In the genomic region with DNA sequence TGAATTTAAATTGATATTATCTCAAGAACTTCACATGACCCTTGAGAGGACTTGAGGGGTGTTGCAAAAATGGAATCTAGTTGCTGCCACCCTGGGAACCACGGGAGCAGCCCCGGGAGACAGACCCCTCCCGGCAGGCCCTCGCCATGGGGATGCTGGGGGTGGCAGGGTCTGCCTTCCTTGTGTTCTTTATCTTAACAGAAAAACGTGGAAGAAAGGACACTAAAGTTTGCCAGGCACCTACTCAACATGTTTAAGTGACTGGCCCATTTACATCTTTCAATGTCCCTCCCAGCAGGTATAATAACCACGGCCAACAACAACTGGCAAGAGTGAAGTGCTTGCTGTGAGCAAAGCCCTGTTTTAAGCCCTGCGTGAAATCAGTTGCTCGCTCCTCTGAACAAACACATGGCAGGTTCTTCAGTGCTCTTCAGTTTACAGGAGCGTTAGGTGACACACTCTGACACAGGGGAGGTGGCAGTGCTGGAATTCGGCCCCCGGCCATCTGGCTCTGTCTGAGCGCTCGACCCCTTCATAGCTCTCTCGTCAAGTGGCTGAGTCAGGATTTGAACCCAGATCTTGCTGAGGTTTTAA, we compare ENCODE assay signal across 22 cellular contexts.
DNase-seq lines count a peak whose midpoint lies in the region; ATAC-seq, FAIRE-seq and TF ChIP-seq lines count a peak whose summit lies in the region.
"Had no signal": no experiment of that assay in that cellular context is flagged by ENCODE, and none has a peak within 500 bp of the region (broad histone marks: within the 10 kb centered on the region; RNA-seq: fewer than 3 reads in every experiment).

No MANE protein-coding gene starts in this region.

- no peak overlapping the region for H3K4me3 Mint-ChIP-seq in type B pancreatic cell
- H3K4me3 Mint-ChIP-seq: activated B cell treated with CpG ODN at 0.5 μM for 24 hours; activated CD8-positive, alpha-beta T cell treated with anti-CD3 and anti-CD28 coated beads, Interleukin-2, amount 10 ng/mL, durations not matched to agents 7 days and 5 days; activated naive CD8-positive, alpha-beta T cell; dendritic cell treated with granulocyte-macrophage colony-stimulating factor and Interleukin-4, amounts not matched to agents 40 ng/mL and 50 ng/mL, for 4 days; H9 had no signal

- peak; percentile 15 for DNase-seq in activated CD8-positive, alpha-beta memory T cell treated with anti-CD3 and anti-CD28 coated beads for 24 hours
- no peak for DNase-seq in activated CD8-positive, alpha-beta memory T cell treated with anti-CD3 and anti-CD28 coated beads, Interleukin-2, amount 50 U/mL, for 4 hours
- DNase-seq in NCI-H187 (lab: John Stamatoyannopoulos, UW) (peak; percentile 29 to 46), coronary artery (ENCODE audit: low spot score) (peak; percentile 35), type B pancreatic cell (ENCODE audit: extremely low spot score, unreplicated experiment) (no peak), NCI-H526 (lab: John Stamatoyannopoulos, UW) (no peak), D721Med (ENCODE audit: insufficient read length, low spot score) (no peak)
- DNase-seq: activated B cell treated with CpG ODN at 0.5 μM for 24 hours; activated CD8-positive, alpha-beta T cell treated with anti-CD3 and anti-CD28 coated beads, Interleukin-2, amount 10 ng/mL, durations not matched to agents 7 days and 5 days; foreskin melanocyte; H9; KG1; NCI-H1048; NCI-H226; SIG-M5; stimulated activated naive CD8-positive, alpha-beta T cell treated with anti-CD3 and anti-CD28 coated beads, Interleukin-15, Interleukin-2, amounts not matched to agents 100 U/mL and 50 U/mL, for 24 hours; T-helper 2 cell; transverse colon had no signal

- no peak for FAIRE-seq in D721Med (lab: Jason Lieb, UNC)

- TF ChIP-seq CTCF in coronary artery (IDR thresholded peaks at IDR 0.05) (no peak), type B pancreatic cell (conservative IDR thresholded peaks at IDR 0.05) (no peak), D721Med (IDR thresholded peaks at IDR 0.05; ENCODE audit: insufficient read depth, missing control alignments) (no peak)

- H3K4me3 ChIP-seq in coronary artery: no peak overlapping the region
- H3K4me3 ChIP-seq: transverse colon had no signal

- no peaks in the 10 kb centered on the region for H3K36me3 Mint-ChIP-seq in type B pancreatic cell
- H3K36me3 Mint-ChIP-seq: activated naive CD8-positive, alpha-beta T cell had no signal

- peak overlapping the region; percentile 53 for H3K27ac Mint-ChIP-seq in type B pancreatic cell
- H3K27ac Mint-ChIP-seq: activated B cell treated with CpG ODN at 0.5 μM for 24 hours; activated CD8-positive, alpha-beta T cell treated with anti-CD3 and anti-CD28 coated beads, Interleukin-2, amount 10 ng/mL, durations not matched to agents 7 days and 5 days; activated naive CD8-positive, alpha-beta T cell; dendritic cell treated with granulocyte-macrophage colony-stimulating factor and Interleukin-4, amounts not matched to agents 40 ng/mL and 50 ng/mL, for 4 days had no signal

- H3K27ac ChIP-seq in coronary artery: no peak overlapping the region
- H3K27ac ChIP-seq: C4-2B had no signal

- H3K4me1 Mint-ChIP-seq in type B pancreatic cell (ENCODE audit: unreplicated experiment): peaks cover 15% of the 10 kb centered on the region
- H3K4me1 Mint-ChIP-seq: activated B cell treated with CpG ODN at 0.5 μM for 24 hours had no signal

- H3K27me3 Mint-ChIP-seq in type B pancreatic cell: peaks cover 19% of the 10 kb centered on the region

- ATAC-seq in GM21576 (IDR thresholded peaks at IDR 0.05; ENCODE audit: unreplicated experiment): no peak
- ATAC-seq: activated CD8-positive, alpha-beta T cell treated with anti-CD3 and anti-CD28 coated beads, Interleukin-2, amount 10 ng/mL, durations not matched to agents 7 days and 5 days; stimulated activated naive CD8-positive, alpha-beta T cell treated with anti-CD3 and anti-CD28 coated beads, Interleukin-15, Interleukin-2, amounts not matched to agents 100 U/mL and 50 U/mL, for 24 hours had no signal

- peaks cover 4% of the 10 kb centered on the region for H3K9me3 Mint-ChIP-seq in type B pancreatic cell
- H3K9me3 Mint-ChIP-seq: activated B cell treated with CpG ODN at 0.5 μM for 24 hours had no signal

Comparison
In these comparisons a context has a peak if more than half of its experiments do, and no peak if none do; other contexts are left out.
1. DNase-seq: peak in activated CD8-positive, alpha-beta memory T cell treated with anti-CD3 and anti-CD28 coated beads for 24 hours (single experiment), NCI-H187 (2 of 2) and coronary artery (single experiment); none in activated CD8-positive, alpha-beta memory T cell treated with anti-CD3 and anti-CD28 coated beads, Interleukin-2, amount 50 U/mL, for 4 hours (single experiment), type B pancreatic cell (single experiment), NCI-H526 (0 of 2) and D721Med (single experiment).